1 cellular context compared by ENCODE assay signal in genomic region chr7:1666251-1666778, GRCh38.
TF ChIP-seq lines count a peak whose summit lies in the region.

No MANE protein-coding gene starts in this region.

TF ChIP-seq in A549, 52 proteins besides CTCF, POLR2A, EP300 and RAD21 (continued from another document):
- TF ChIP-seq POLR2AphosphoS2 (conservative IDR thresholded peaks at IDR 0.05; ENCODE audit: low read length) (no peak), FOXS1 (CRISPR knock-in tag; IDR thresholded peaks at IDR 0.05) (no peak), MYC (IDR thresholded peaks at IDR 0.05; ENCODE audit: borderline replicate concordance, low read length) (no peak), HOXB5 (CRISPR knock-in tag; IDR thresholded peaks at IDR 0.05) (no peak), ZFP36 (IDR thresholded peaks at IDR 0.05; ENCODE audit: borderline replicate concordance, partially characterized antibody) (no peak), ZC3H11A (IDR thresholded peaks at IDR 0.05) (no peak), KDM1A (IDR thresholded peaks at IDR 0.05; ENCODE audit: low read depth) (no peak)
- TF ChIP-seq, protein P1, sequence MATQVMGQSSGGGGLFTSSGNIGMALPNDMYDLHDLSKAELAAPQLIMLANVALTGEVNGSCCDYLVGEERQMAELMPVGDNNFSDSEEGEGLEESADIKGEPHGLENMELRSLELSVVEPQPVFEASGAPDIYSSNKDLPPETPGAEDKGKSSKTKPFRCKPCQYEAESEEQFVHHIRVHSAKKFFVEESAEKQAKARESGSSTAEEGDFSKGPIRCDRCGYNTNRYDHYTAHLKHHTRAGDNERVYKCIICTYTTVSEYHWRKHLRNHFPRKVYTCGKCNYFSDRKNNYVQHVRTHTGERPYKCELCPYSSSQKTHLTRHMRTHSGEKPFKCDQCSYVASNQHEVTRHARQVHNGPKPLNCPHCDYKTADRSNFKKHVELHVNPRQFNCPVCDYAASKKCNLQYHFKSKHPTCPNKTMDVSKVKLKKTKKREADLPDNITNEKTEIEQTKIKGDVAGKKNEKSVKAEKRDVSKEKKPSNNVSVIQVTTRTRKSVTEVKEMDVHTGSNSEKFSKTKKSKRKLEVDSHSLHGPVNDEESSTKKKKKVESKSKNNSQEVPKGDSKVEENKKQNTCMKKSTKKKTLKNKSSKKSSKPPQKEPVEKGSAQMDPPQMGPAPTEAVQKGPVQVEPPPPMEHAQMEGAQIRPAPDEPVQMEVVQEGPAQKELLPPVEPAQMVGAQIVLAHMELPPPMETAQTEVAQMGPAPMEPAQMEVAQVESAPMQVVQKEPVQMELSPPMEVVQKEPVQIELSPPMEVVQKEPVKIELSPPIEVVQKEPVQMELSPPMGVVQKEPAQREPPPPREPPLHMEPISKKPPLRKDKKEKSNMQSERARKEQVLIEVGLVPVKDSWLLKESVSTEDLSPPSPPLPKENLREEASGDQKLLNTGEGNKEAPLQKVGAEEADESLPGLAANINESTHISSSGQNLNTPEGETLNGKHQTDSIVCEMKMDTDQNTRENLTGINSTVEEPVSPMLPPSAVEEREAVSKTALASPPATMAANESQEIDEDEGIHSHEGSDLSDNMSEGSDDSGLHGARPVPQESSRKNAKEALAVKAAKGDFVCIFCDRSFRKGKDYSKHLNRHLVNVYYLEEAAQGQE (IDR thresholded peaks at IDR 0.05), result no peak
- TF ChIP-seq, protein P2, sequence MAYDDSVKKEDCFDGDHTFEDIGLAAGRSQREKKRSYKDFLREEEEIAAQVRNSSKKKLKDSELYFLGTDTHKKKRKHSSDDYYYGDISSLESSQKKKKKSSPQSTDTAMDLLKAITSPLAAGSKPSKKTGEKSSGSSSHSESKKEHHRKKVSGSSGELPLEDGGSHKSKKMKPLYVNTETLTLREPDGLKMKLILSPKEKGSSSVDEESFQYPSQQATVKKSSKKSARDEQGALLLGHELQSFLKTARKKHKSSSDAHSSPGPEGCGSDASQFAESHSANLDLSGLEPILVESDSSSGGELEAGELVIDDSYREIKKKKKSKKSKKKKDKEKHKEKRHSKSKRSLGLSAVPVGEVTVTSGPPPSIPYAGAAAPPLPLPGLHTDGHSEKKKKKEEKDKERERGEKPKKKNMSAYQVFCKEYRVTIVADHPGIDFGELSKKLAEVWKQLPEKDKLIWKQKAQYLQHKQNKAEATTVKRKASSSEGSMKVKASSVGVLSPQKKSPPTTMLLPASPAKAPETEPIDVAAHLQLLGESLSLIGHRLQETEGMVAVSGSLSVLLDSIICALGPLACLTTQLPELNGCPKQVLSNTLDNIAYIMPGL (CRISPR knock-in tag; IDR thresholded peaks at IDR 0.05; ENCODE audit: borderline replicate concordance), result no peak
